1 cellular context compared by ENCODE assay signal in the genomic region with DNA sequence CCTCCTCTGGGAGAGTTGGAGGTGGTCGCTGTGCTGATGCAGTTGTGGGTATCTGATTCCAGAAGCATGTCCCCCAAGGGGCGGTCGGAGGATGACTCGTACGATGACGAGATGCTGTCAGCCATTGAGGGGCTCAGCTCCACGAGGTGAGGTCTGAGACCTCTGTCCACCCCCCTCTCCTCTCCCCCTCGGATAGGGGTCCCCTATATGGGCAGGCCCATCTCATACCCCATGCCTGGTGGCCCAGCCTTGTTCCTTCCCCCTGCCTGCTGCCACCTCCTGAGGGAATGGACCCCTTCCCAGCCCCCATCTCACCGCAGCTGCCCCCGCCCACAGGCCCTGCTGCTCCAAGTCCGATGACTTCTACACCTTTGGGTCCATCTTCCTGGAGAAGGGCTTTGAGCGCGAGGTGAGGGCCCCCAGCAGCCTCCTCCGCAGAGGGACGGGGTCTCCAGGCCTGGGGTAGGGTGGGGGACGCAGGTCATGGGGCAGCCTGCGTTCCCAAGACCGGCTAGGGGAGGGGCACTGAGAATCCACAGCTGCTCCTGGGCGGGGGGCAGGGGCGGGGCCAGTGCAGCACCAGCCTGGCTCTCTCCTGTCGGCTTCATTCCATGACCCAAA.
TF ChIP-seq lines count a peak whose summit lies in the region.

No MANE protein-coding gene starts in this region.

TF ChIP-seq in IMR-90, 13 proteins besides CTCF, POLR2A, EP300 and RAD21:
- TF ChIP-seq, protein P1, sequence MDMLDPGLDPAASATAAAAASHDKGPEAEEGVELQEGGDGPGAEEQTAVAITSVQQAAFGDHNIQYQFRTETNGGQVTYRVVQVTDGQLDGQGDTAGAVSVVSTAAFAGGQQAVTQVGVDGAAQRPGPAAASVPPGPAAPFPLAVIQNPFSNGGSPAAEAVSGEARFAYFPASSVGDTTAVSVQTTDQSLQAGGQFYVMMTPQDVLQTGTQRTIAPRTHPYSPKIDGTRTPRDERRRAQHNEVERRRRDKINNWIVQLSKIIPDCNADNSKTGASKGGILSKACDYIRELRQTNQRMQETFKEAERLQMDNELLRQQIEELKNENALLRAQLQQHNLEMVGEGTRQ (IDR thresholded peaks at IDR 0.05; ENCODE audit: low read depth, low read length): no peak
- TF ChIP-seq, protein P2, sequence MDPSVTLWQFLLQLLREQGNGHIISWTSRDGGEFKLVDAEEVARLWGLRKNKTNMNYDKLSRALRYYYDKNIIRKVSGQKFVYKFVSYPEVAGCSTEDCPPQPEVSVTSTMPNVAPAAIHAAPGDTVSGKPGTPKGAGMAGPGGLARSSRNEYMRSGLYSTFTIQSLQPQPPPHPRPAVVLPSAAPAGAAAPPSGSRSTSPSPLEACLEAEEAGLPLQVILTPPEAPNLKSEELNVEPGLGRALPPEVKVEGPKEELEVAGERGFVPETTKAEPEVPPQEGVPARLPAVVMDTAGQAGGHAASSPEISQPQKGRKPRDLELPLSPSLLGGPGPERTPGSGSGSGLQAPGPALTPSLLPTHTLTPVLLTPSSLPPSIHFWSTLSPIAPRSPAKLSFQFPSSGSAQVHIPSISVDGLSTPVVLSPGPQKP (IDR thresholded peaks at IDR 0.05; ENCODE audit: borderline replicate concordance, low read depth, low read length): no peak
- TF ChIP-seq RCOR1 (IDR thresholded peaks at IDR 0.05; ENCODE audit: insufficient replicate concordance, low read length): no peak
- TF ChIP-seq BHLHE40 (IDR thresholded peaks at IDR 0.05; ENCODE audit: low read depth, low read length): no peak
- TF ChIP-seq NFE2L2 (IDR thresholded peaks at IDR 0.05; ENCODE audit: low read depth, low read length): no peak
- TF ChIP-seq MAZ (IDR thresholded peaks at IDR 0.05; ENCODE audit: borderline replicate concordance, low read depth, low read length): no peak
- no peak for TF ChIP-seq RFX5 (IDR thresholded peaks at IDR 0.05; ENCODE audit: low read depth, low read length)
- TF ChIP-seq FOS (IDR thresholded peaks at IDR 0.05; ENCODE audit: low read depth, low read length): no peak
- TF ChIP-seq CEBPB (IDR thresholded peaks at IDR 0.05; ENCODE audit: low read depth, low read length): no peak
- TF ChIP-seq CHD1 (IDR thresholded peaks at IDR 0.05; ENCODE audit: low read depth, low read length): no peak
- TF ChIP-seq MXI1 (IDR thresholded peaks at IDR 0.05; ENCODE audit: borderline replicate concordance, low read depth, low read length): no peak
- no peak for TF ChIP-seq MAFK (IDR thresholded peaks at IDR 0.05; ENCODE audit: low read depth, low read length)
TF ChIP-seq in IMR-90: peak in this region for 0.
